ENCODE assay signal across 1 cellular context in the genomic region with DNA sequence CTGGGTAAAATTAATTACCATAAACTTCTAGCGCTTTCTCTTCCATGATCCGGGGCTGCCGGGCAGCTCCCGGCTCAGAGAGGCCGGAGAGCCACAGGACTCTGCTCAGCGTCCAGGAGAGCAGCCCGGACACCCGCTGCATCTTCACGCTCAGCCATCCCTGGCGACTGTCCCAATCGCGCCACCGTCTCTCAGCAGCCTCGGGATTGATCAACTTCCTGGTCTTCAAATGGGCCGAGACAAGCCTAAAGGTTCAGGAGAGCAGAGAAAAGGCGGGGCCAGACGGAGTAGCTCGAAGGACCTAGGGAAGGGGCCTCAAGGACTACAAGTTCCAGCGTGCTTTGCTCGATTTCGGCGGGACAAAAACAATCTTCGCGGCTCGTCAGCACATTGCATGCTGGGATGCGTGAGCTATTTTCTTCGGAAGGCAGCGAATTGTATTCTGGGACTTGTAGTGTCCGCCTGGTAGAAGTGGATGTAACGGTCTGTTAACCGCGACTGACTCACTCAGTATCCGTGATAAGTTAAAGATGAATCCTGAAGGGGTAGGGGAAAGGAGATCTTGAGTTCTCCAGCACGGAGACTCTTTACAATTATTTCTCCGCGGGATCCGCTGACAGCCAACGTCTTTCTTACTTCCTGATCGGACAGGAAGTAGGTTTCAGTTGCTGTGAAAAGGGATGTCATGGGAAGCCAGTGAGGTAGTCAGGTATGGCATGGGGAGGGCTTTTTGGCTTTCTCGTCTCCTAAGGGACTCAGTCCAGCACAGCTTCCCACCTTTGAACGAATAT.
TF ChIP-seq lines count a peak whose summit lies in the region.

TSS of gene CIAO2A (minus strand) at position 212 of the 791 bp plus-strand sequence. CDS start at position 142, 70 bp downstream.

TF ChIP-seq in SK-N-SH, 30 proteins besides CTCF, POLR2A, EP300 and RAD21 (continued from another document):
- peak; percentile 93 for TF ChIP-seq ZBTB33 (IDR thresholded peaks at IDR 0.05; ENCODE audit: borderline replicate concordance, low read depth)
- peak; percentile 80 for TF ChIP-seq MXI1 (IDR thresholded peaks at IDR 0.05; ENCODE audit: low read depth, low read length)
- TF ChIP-seq RCOR1 (IDR thresholded peaks at IDR 0.05; ENCODE audit: low read length), result no peak
- TF ChIP-seq FOXJ3 (CRISPR knock-in tag; IDR thresholded peaks at IDR 0.05), result no peak; the same call in 1 of the 2 replicates
- TF ChIP-seq POLR2AphosphoS5 (IDR thresholded peaks at IDR 0.05; ENCODE audit: low read depth, low read length), result peak; percentile 68
- TF ChIP-seq ELF1 (IDR thresholded peaks at IDR 0.05), result peak; percentile 82
- TF ChIP-seq, protein P1, sequence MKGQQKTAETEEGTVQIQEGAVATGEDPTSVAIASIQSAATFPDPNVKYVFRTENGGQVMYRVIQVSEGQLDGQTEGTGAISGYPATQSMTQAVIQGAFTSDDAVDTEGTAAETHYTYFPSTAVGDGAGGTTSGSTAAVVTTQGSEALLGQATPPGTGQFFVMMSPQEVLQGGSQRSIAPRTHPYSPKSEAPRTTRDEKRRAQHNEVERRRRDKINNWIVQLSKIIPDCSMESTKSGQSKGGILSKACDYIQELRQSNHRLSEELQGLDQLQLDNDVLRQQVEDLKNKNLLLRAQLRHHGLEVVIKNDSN (IDR thresholded peaks at IDR 0.05; ENCODE audit: borderline replicate concordance, low read depth), result 0 out of 2 replicates have a peak, but pooled peaks have one; percentile 1
- TF ChIP-seq GABPA (IDR thresholded peaks at IDR 0.05; ENCODE audit: low read depth), result peak; percentile 76
- TF ChIP-seq TAF1 (IDR thresholded peaks at IDR 0.05; ENCODE audit: borderline replicate concordance, low read depth, low read length), result peak; percentile 55
- 0 out of 2 replicates have a peak, but pooled peaks have one; percentile 67 for TF ChIP-seq SIN3A (IDR thresholded peaks at IDR 0.05; ENCODE audit: borderline replicate concordance, low read depth, low read length)
- no peak; the same call in 1 of the 2 replicates for TF ChIP-seq PBX3 (IDR thresholded peaks at IDR 0.05)
- peak; percentile 54; the same call in 1 of the 2 replicates for TF ChIP-seq YY1 (IDR thresholded peaks at IDR 0.05; ENCODE audit: low read depth)
- TF ChIP-seq NRF1 (IDR thresholded peaks at IDR 0.05; ENCODE audit: low read depth, low read length), result peak; percentile 12; the same call in 1 of the 2 replicates
